In the genomic region with DNA sequence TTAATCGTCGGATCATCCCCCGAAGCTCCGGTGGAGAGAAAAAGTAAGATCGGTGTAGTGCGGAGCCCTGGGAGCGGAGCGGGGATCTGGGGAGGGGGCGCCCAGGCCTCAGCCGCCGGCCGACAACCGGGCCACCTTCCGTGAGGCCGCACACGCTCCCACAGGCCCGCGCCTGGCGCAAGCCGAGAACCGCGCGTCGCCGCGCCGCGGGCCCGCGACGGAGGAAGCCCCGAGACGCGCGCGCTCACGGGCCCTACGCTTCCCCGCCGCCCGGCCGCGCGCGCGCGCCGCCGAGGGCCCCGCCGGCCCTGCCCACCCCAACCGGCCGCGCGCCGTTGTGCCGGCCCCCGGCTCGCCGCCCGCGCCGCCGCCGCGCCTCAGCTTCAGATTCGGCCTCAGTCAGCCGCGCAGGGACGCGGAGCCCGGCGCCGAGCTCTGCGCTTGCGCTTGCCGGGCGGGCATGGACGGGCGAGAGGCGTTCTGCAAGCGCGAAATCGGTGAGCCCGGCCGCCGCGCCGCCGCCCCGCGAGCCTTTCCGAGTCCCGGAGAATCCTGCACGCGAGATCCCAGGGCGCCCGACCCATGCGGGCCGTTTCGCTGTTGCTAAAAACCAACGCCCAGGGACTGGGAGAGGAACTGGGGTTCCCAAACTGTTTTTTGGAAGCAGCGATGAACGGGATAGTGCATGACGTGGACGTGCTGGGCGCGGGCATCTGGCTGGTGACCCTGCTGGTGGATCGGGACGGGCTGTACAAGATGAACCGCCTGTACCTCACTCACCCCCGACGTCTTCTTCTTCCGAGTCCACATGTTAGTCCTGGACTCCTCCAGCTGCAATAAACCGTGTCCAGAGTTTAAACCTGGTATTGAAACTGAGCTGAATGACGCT, we compare ENCODE assay signal across 8 cellular contexts. TPM values are rescaled to one million over a fixed set of nuclear protein-coding genes. Genes with fewer than 3 reads are reported as not detected.
A peak's percentile ranks its signal among the peaks of the same experiment; 100 is the strongest.
DNase-seq lines count a peak whose midpoint lies in the region; ATAC-seq and TF ChIP-seq lines count a peak whose summit lies in the region.

No MANE protein-coding gene starts in this region.

- peak; percentile 17; the same call in 1 of the 2 replicates for TF ChIP-seq CTCF in BE2C (IDR thresholded peaks at IDR 0.05; ENCODE audit: low read depth, low read length)
- no peak for TF ChIP-seq CTCF in right lobe of liver (IDR thresholded peaks at IDR 0.05)

- H3K4me1 ChIP-seq in BE2C (no peaks in the 10 kb centered on the region), right lobe of liver (peaks cover 0 to 4% (median 0%) of the 10 kb centered on the region in 4 donors)

- intact Hi-C loops in right lobe of liver (cut with DNase I): no loop called here

- WGBS in right lobe of liver (ENCODE audit: insufficient coverage, low coverage, low lambda C conversion rate, missing lambda C conversion rate): 1% methylated on average over 20 of the region's 116 CpGs

- H3K27ac ChIP-seq in right lobe of liver: peak overlapping the region; percentile 81 to 85 (median 82)

- peak; percentile 90 for DNase-seq in BE2C
- DNase-seq in NCI-H510A (lab: John Stamatoyannopoulos, UW): peak; percentile 97
- peak; percentile 81 for DNase-seq in activated CD4-positive, alpha-beta T cell treated with anti-CD3 and anti-CD28 coated beads, Interleukin-2, amount 50 U/mL, for 1 hour
- peak; percentile 87 for DNase-seq in dermis blood vessel endothelial cell
- peak; percentile 88 to 94 (median 89) for DNase-seq in right lobe of liver
- peak; percentile 88 for DNase-seq in stimulated activated CD4-positive, alpha-beta T cell treated with anti-CD3 and anti-CD28 coated beads, Interleukin-4, amount 100 ng/mL, for 1 hour

- TF ChIP-seq POLR2A in GM19099 (IDR thresholded peaks at IDR 0.05; ENCODE audit: extremely low read depth, insufficient read length, low read depth) (peak; percentile 81), right lobe of liver (IDR thresholded peaks at IDR 0.05) (peak; percentile 70)

- ATAC-seq in HG03354 (IDR thresholded peaks at IDR 0.05; ENCODE audit: poor library complexity, severe bottlenecking, unreplicated experiment) (peak; percentile 78), right lobe of liver (peak; percentile 87 to 96 (median 93))

- H3K27me3 ChIP-seq in BE2C (no peaks in the 10 kb centered on the region), right lobe of liver (no peaks in the 10 kb centered on the region)

- H3K36me3 ChIP-seq in BE2C: 0 out of 2 replicates have a peak, but pooled peaks cover 2% of the 10 kb centered on the region
- no peaks in the 10 kb centered on the region for H3K36me3 ChIP-seq in right lobe of liver

- no peaks in the 10 kb centered on the region for H3K9me3 ChIP-seq in BE2C
- H3K9me3 ChIP-seq in right lobe of liver: no peaks in the 10 kb centered on the region

- H3K4me3 ChIP-seq in BE2C (ENCODE audit: low read depth, low read length) (peak overlapping the region; percentile 70), right lobe of liver (peak overlapping the region; percentile 73 to 84 (median 81))

RNA-seq across cellular contexts. Expression of gene LRRC37A, which starts 28.0 kb away (rescaled TPM):
- 0.20 TPM for polyA plus RNA-seq in BE2C (2012; ENCODE audit: insufficient read depth, insufficient read length, low read depth)
- total RNA-seq in dermis blood vessel endothelial cell (0.60 and 1.9 TPM in 2 replicates), right lobe of liver (under 1 TPM; 0.44 to 0.95 (median 0.63) TPM)

Comparison
In these comparisons a context has a peak if more than half of its experiments do, and no peak if none do; other contexts are left out.
1. Peak in every context shown above with its lines: DNase-seq, ATAC-seq, H3K4me3 ChIP-seq and H3K27ac ChIP-seq.